In genomic region chr3:40980467-40980866, GRCh38 we compare ENCODE assay signal across 31 cellular contexts.
DNase-seq lines count a peak whose midpoint lies in the region; ATAC-seq and TF ChIP-seq lines count a peak whose summit lies in the region.
"Had no signal": no experiment of that assay in that cellular context is flagged by ENCODE, and none has a peak within 500 bp of the region (broad histone marks: within the 10 kb centered on the region; RNA-seq: fewer than 3 reads in every experiment).

No MANE protein-coding gene starts in this region.

- no peak overlapping the region for H3K27ac ChIP-seq in BLaER1 treated with 17β-estradiol and CSF1 and Interleukin-3, amounts not matched to agents 10 nM and 100 nM
- H3K27ac ChIP-seq: A549, body of pancreas, dorsolateral prefrontal cortex, left ventricle myocardium inferior, neutrophil, sigmoid colon, stomach, thyroid gland had no signal

- POLR2A ChIA-PET in activated B cell treated with CpG ODN at 0.5 μM for 24 hours (lab: Charles Lee), result no interaction called here

- H3K27me3 ChIP-seq in BLaER1 treated with 17β-estradiol and CSF1 and Interleukin-3, amounts not matched to agents 10 nM and 100 nM, result no peaks in the 10 kb centered on the region
- H3K27me3 ChIP-seq: body of pancreas, dorsolateral prefrontal cortex, neutrophil, sigmoid colon, stomach, thyroid gland had no signal

- CTCF ChIA-PET in activated B cell treated with CpG ODN at 0.5 μM for 24 hours (lab: Charles Lee), result no interaction called here

- peak overlapping the region; percentile 38 for H3K4me3 Mint-ChIP-seq in activated CD4-positive, alpha-beta T cell treated with anti-CD3 and anti-CD28 coated beads, Interleukin-2, amount 10 ng/mL, durations not matched to agents 24 days and 14 days
- H3K4me3 Mint-ChIP-seq in activated B cell treated with CpG ODN at 0.5 μM for 24 hours (peak overlapping the region; percentile 29), immature natural killer cell (no peak overlapping the region)

- DNase-seq in activated CD4-positive, alpha-beta T cell treated with anti-CD3 and anti-CD28 coated beads, Interleukin-2, amount 10 ng/mL, durations not matched to agents 24 days and 14 days, result peak; percentile 73
- DNase-seq in activated CD4-positive, alpha-beta T cell treated with anti-CD3 and anti-CD28 coated beads, Interleukin-2, amount 50 U/mL, for 1 hour, result no peak
- DNase-seq in activated B cell treated with CpG ODN at 0.5 μM for 24 hours (no peak), immature natural killer cell (peak in 2 of 3 donors; percentile 12), A172 (ENCODE audit: low spot score) (no peak), Right ventricle myocardium inferior (ENCODE audit: missing footprints) (no peak)
- no peak for DNase-seq in effector CD8-positive, alpha-beta T cell (lab: John Stamatoyannopoulos, UW)
- DNase-seq: activated effector memory CD4-positive, alpha-beta T cell treated with Interleukin-2 at 50 U/mL for 16 hours; AML-193; body of pancreas; cerebellar nuclear complex; DMS53; dorsolateral prefrontal cortex; GDM1; islet precursor cell; KBM-7; left ventricle myocardium inferior; mesendoderm; NCI-H1105 treated with DMSO at 0.1 percent for 48 hours; NCI-H2029 treated with DMSO at 0.1 percent for 48 hours; NCI-H526; SHP77 treated with DMSO at 0.1 percent for 48 hours; sigmoid colon; stomach; thyroid gland had no signal

- H3K4me1 ChIP-seq in BLaER1 treated with 17β-estradiol and CSF1 and Interleukin-3, amounts not matched to agents 10 nM and 100 nM, result peaks cover 11 to 25% (median 20%) of the 10 kb centered on the region in 10 experiments
- H3K4me1 ChIP-seq: A549, body of pancreas, HAP-1, stomach, thyroid gland had no signal

- no peaks in the 10 kb centered on the region for H3K36me3 Mint-ChIP-seq in activated CD4-positive, alpha-beta T cell treated with anti-CD3 and anti-CD28 coated beads, Interleukin-2, amount 10 ng/mL, durations not matched to agents 24 days and 14 days (ENCODE audit: low read depth)
- H3K36me3 Mint-ChIP-seq in activated B cell treated with CpG ODN at 0.5 μM for 24 hours (ENCODE audit: low read depth) (no peaks in the 10 kb centered on the region), immature natural killer cell (no peaks in the 10 kb centered on the region)

- peaks cover 7% of the 10 kb centered on the region for H3K9me3 Mint-ChIP-seq in activated CD4-positive, alpha-beta T cell treated with anti-CD3 and anti-CD28 coated beads, Interleukin-2, amount 10 ng/mL, durations not matched to agents 24 days and 14 days
- no peaks in the 10 kb centered on the region for H3K9me3 Mint-ChIP-seq in activated B cell treated with CpG ODN at 0.5 μM for 24 hours
- peaks cover 0 to 2% (median 0%) of the 10 kb centered on the region in 6 donors for H3K9me3 Mint-ChIP-seq in immature natural killer cell

- H3K9ac ChIP-seq in BLaER1 treated with 17β-estradiol and CSF1 and Interleukin-3, amounts not matched to agents 10 nM and 100 nM, result no peak overlapping the region

- ATAC-seq in activated B cell treated with CpG ODN at 0.5 μM for 24 hours (ENCODE audit: low read depth), result no peak
- ATAC-seq in Right ventricle myocardium inferior, result no peak
- ATAC-seq: A549, body of pancreas, Panc1 had no signal

- H4K20me1 ChIP-seq in BLaER1 treated with 17β-estradiol and CSF1 and Interleukin-3, amounts not matched to agents 10 nM and 100 nM, result no peaks in the 10 kb centered on the region

- no peaks in the 10 kb centered on the region for H3K36me3 ChIP-seq in BLaER1 treated with 17β-estradiol and CSF1 and Interleukin-3, amounts not matched to agents 10 nM and 100 nM
- H3K36me3 ChIP-seq: HAP-1, left ventricle myocardium inferior, neutrophil, sigmoid colon, stomach, thyroid gland had no signal

- H3K27ac Mint-ChIP-seq in activated CD4-positive, alpha-beta T cell treated with anti-CD3 and anti-CD28 coated beads, Interleukin-2, amount 10 ng/mL, durations not matched to agents 24 days and 14 days, result peak overlapping the region; percentile 69
- H3K27ac Mint-ChIP-seq in activated B cell treated with CpG ODN at 0.5 μM for 24 hours (peak overlapping the region; percentile 6), immature natural killer cell (no peak overlapping the region)
- H3K27ac Mint-ChIP-seq: progenitor cell of endocrine pancreas had no signal

- no peaks in the 10 kb centered on the region for H3K9me3 ChIP-seq in BLaER1 treated with 17β-estradiol and CSF1 and Interleukin-3, amounts not matched to agents 10 nM and 100 nM (replicated peaks in 1 of 11)
- H3K9me3 ChIP-seq: A549, body of pancreas, HAP-1, left ventricle myocardium inferior, neutrophil, sigmoid colon, stomach, thyroid gland had no signal

- H3K4me3 ChIP-seq in BLaER1 treated with 17β-estradiol and CSF1 and Interleukin-3, amounts not matched to agents 10 nM and 100 nM, result no peak overlapping the region
- H3K4me3 ChIP-seq: A549, body of pancreas, dorsolateral prefrontal cortex, HAP-1, left ventricle myocardium inferior, sigmoid colon, stomach, thyroid gland had no signal

- intact Hi-C loops in activated CD4-positive, alpha-beta T cell treated with anti-CD3 and anti-CD28 coated beads, Interleukin-2, amount 10 ng/mL, durations not matched to agents 24 days and 14 days (cut with micrococcal nuclease), result loop anchor here (1.0 kb wide), 2 partner anchors 9 to 19 kb away; no protein-coding TSS in a partner anchor
- intact Hi-C loops in activated B cell treated with CpG ODN at 0.5 μM for 24 hours (cut with micrococcal nuclease) (loop anchor here (1.0 kb wide), 1 partner anchor 8 kb away; no protein-coding TSS in a partner anchor), Right ventricle myocardium inferior (cut with DNase I) (no loop called here)

- peaks cover 25% of the 10 kb centered on the region for H3K4me1 Mint-ChIP-seq in activated CD4-positive, alpha-beta T cell treated with anti-CD3 and anti-CD28 coated beads, Interleukin-2, amount 10 ng/mL, durations not matched to agents 24 days and 14 days
- H3K4me1 Mint-ChIP-seq in activated B cell treated with CpG ODN at 0.5 μM for 24 hours (peaks cover 29% of the 10 kb centered on the region), immature natural killer cell (peaks cover 0 to 6% of the 10 kb centered on the region in 2 donors)

- peaks cover 33% of the 10 kb centered on the region for H3K27me3 Mint-ChIP-seq in activated CD4-positive, alpha-beta T cell treated with anti-CD3 and anti-CD28 coated beads, Interleukin-2, amount 10 ng/mL, durations not matched to agents 24 days and 14 days
- H3K27me3 Mint-ChIP-seq in activated B cell treated with CpG ODN at 0.5 μM for 24 hours, result no peaks in the 10 kb centered on the region
- peaks cover 10 to 11% (median 11%) of the 10 kb centered on the region in 3 donors for H3K27me3 Mint-ChIP-seq in immature natural killer cell (ENCODE audit: low read depth in 3 of 3)
- H3K27me3 Mint-ChIP-seq: progenitor cell of endocrine pancreas had no signal

- H3K4me2 ChIP-seq in BLaER1 treated with 17β-estradiol and CSF1 and Interleukin-3, amounts not matched to agents 10 nM and 100 nM, result peak overlapping the region; percentile 8 to 53 (median 31); a peak in 17 of 22 replicates
- H3K4me2 ChIP-seq: A549 had no signal

- no peak for TF ChIP-seq CTCF in activated B cell treated with CpG ODN at 0.5 μM for 24 hours (IDR thresholded peaks at IDR 0.05)

Comparison
In these comparisons a context has a peak if more than half of its experiments do, and no peak if none do; other contexts are left out.
1. DNase-seq: peak in activated CD4-positive, alpha-beta T cell treated with anti-CD3 and anti-CD28 coated beads, Interleukin-2, amount 10 ng/mL, durations not matched to agents 24 days and 14 days (single experiment) and immature natural killer cell (2 of 3); none in activated CD4-positive, alpha-beta T cell treated with anti-CD3 and anti-CD28 coated beads, Interleukin-2, amount 50 U/mL, for 1 hour (single experiment), activated B cell treated with CpG ODN at 0.5 μM for 24 hours (single experiment), effector CD8-positive, alpha-beta T cell (single experiment), A172 (single experiment) and Right ventricle myocardium inferior (single experiment).
2. H3K27ac Mint-ChIP-seq: peak in activated CD4-positive, alpha-beta T cell treated with anti-CD3 and anti-CD28 coated beads, Interleukin-2, amount 10 ng/mL, durations not matched to agents 24 days and 14 days (single experiment) and activated B cell treated with CpG ODN at 0.5 μM for 24 hours (single experiment); none in immature natural killer cell (0 of 6).
3. H3K4me3 Mint-ChIP-seq: peak in activated CD4-positive, alpha-beta T cell treated with anti-CD3 and anti-CD28 coated beads, Interleukin-2, amount 10 ng/mL, durations not matched to agents 24 days and 14 days (single experiment) and activated B cell treated with CpG ODN at 0.5 μM for 24 hours (single experiment); none in immature natural killer cell (0 of 5).